ENCODE assay signal across 3 cellular contexts in genomic region chr3:17840651-17841050, GRCh38.
TF ChIP-seq lines count a peak whose summit lies in the region.

No MANE protein-coding gene starts in this region.

TF ChIP-seq in SK-N-SH treated with all-trans-retinoic acid at 6 μM for 48 hours, 23 proteins besides CTCF, POLR2A, EP300 and RAD21 (continues in another document):
- TF ChIP-seq SNAI2 (CRISPR knock-in tag; IDR thresholded peaks at IDR 0.05), result no peak
- TF ChIP-seq GLIS3 (CRISPR knock-in tag; IDR thresholded peaks at IDR 0.05), result no peak
- TF ChIP-seq ZFP30 (CRISPR knock-in tag; IDR thresholded peaks at IDR 0.05), result no peak
- no peak for TF ChIP-seq ZNF70 (CRISPR knock-in tag; IDR thresholded peaks at IDR 0.05)
- TF ChIP-seq CSDC2 (CRISPR knock-in tag; IDR thresholded peaks at IDR 0.05), result no peak
- TF ChIP-seq ZNF8 (CRISPR knock-in tag; IDR thresholded peaks at IDR 0.05), result no peak
- no peak for TF ChIP-seq TSHZ2 (CRISPR knock-in tag; IDR thresholded peaks at IDR 0.05)
- TF ChIP-seq TCF4 (CRISPR knock-in tag; IDR thresholded peaks at IDR 0.05; ENCODE audit: borderline replicate concordance), result no peak
- TF ChIP-seq ARNTL (CRISPR knock-in tag; IDR thresholded peaks at IDR 0.05; ENCODE audit: borderline replicate concordance, low read depth), result no peak
- TF ChIP-seq OSR1 (CRISPR knock-in tag; IDR thresholded peaks at IDR 0.05), result no peak
- TF ChIP-seq CREB5 (CRISPR knock-in tag; IDR thresholded peaks at IDR 0.05; ENCODE audit: low read depth), result no peak
- no peak for TF ChIP-seq CSRNP3 (CRISPR knock-in tag; IDR thresholded peaks at IDR 0.05)
- no peak for TF ChIP-seq ISL1 (CRISPR knock-in tag; IDR thresholded peaks at IDR 0.05)

TF ChIP-seq in SK-N-SH, 30 proteins besides CTCF, POLR2A, EP300 and RAD21:
- TF ChIP-seq, protein P1, sequence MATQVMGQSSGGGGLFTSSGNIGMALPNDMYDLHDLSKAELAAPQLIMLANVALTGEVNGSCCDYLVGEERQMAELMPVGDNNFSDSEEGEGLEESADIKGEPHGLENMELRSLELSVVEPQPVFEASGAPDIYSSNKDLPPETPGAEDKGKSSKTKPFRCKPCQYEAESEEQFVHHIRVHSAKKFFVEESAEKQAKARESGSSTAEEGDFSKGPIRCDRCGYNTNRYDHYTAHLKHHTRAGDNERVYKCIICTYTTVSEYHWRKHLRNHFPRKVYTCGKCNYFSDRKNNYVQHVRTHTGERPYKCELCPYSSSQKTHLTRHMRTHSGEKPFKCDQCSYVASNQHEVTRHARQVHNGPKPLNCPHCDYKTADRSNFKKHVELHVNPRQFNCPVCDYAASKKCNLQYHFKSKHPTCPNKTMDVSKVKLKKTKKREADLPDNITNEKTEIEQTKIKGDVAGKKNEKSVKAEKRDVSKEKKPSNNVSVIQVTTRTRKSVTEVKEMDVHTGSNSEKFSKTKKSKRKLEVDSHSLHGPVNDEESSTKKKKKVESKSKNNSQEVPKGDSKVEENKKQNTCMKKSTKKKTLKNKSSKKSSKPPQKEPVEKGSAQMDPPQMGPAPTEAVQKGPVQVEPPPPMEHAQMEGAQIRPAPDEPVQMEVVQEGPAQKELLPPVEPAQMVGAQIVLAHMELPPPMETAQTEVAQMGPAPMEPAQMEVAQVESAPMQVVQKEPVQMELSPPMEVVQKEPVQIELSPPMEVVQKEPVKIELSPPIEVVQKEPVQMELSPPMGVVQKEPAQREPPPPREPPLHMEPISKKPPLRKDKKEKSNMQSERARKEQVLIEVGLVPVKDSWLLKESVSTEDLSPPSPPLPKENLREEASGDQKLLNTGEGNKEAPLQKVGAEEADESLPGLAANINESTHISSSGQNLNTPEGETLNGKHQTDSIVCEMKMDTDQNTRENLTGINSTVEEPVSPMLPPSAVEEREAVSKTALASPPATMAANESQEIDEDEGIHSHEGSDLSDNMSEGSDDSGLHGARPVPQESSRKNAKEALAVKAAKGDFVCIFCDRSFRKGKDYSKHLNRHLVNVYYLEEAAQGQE (IDR thresholded peaks at IDR 0.05; ENCODE audit: low read depth, low read length), result no peak
- TF ChIP-seq EZH2phosphoT487 (IDR thresholded peaks at IDR 0.05; ENCODE audit: borderline replicate concordance, low read depth) (no peak), MAX (IDR thresholded peaks at IDR 0.05; ENCODE audit: low read depth) (no peak), GATA2 (CRISPR knock-in tag; IDR thresholded peaks at IDR 0.05) (no peak), SMC3 (IDR thresholded peaks at IDR 0.05; ENCODE audit: low read depth, low read length) (no peak), USF1 (IDR thresholded peaks at IDR 0.05; ENCODE audit: borderline replicate concordance, low read depth) (no peak), TAF1 (IDR thresholded peaks at IDR 0.05; ENCODE audit: borderline replicate concordance, low read depth, low read length) (no peak), NFIC (IDR thresholded peaks at IDR 0.05; ENCODE audit: borderline replicate concordance) (no peak), TCF12 (IDR thresholded peaks at IDR 0.05) (no peak), TEAD4 (IDR thresholded peaks at IDR 0.05; ENCODE audit: borderline replicate concordance, insufficient read depth) (no peak)

TF ChIP-seq in GM12878, 131 proteins besides CTCF, POLR2A, EP300 and RAD21:
- TF ChIP-seq NR2C2 (IDR thresholded peaks at IDR 0.05; ENCODE audit: borderline replicate concordance, control insufficient read depth, insufficient read length, low read depth) (no peak), BRCA1 (IDR thresholded peaks at IDR 0.05; ENCODE audit: low read depth, low read length) (no peak), HCFC1 (IDR thresholded peaks at IDR 0.05; ENCODE audit: low read length) (no peak), SMAD1 (IDR thresholded peaks at IDR 0.05; ENCODE audit: low read depth, partially characterized antibody) (no peak), STAT1 (conservative IDR thresholded peaks at IDR 0.05) (no peak), RUNX3 (IDR thresholded peaks at IDR 0.05; ENCODE audit: low read length) (no peak), FOXK2 (IDR thresholded peaks at IDR 0.05) (no peak), FOS (IDR thresholded peaks at IDR 0.05; ENCODE audit: borderline replicate concordance, extremely low read depth, insufficient read length) (no peak), ZNF622 (IDR thresholded peaks at IDR 0.05) (no peak)
